Comparison of ENCODE assay signal across 8 cellular contexts in the genomic region with DNA sequence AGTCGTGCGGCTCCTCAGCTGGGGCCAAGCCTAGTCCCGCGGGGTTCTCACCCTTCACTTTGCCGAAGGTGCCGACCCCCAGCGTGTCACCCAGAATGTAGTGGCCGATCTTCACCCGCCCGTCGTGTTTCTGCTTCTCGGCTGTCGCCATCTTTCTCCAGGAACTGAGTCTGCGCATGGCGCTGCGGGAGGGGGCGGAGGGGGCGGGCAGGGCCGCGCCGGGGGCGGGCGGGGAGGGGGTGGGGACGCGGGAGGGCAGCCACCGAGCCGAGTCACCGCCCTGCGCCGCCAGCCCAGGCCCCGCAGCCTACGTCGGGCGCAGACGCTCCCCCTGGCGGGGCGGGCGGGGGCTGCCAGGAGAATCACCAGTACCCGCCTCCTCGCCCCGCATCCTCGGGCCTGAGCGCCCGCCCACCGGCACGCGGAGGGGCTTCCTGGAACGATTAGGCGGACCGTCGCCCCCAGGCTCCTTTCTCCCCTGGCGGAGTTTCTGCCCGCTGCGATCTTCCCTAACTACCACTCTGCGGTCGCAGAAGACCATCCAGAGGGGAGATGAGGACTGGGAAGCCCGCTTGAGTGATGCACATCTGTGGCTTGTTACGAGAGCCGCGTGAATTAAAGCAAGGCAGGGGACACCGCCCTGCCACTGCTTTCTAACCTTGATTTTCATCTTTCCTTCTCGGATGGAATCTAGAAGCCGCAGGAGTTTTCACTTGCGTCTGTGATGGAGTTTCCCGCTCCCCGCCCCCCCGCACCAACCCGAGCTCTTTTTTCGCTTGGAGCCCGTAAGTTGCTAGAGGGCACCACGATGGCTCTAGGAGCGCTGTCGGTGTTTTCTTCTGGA. TPM values are rescaled to one million over a fixed set of nuclear protein-coding genes. Genes with fewer than 3 reads are reported as not detected.
DNase-seq lines count a peak whose midpoint lies in the region; ATAC-seq, FAIRE-seq and TF ChIP-seq lines count a peak whose summit lies in the region.

A gene (minus strand): TSS at position 363 of the 844 bp plus-strand sequence. CDS start 185 bp downstream, at position 178.

- DNase-seq in BJ (ENCODE audit: low read depth), result no peak
- DNase-seq in GM19239 (ENCODE audit: insufficient read length, low spot score), result peak; percentile 93
- DNase-seq in NCI-H510A (lab: John Stamatoyannopoulos, UW), result peak; percentile 91
- DNase-seq in activated CD4-positive, alpha-beta T cell treated with anti-CD3 and anti-CD28 coated beads for 1 hour, result peak; percentile 86
- DNase-seq in cerebellar nuclear complex (lab: John Stamatoyannopoulos, UW), result peak; percentile 39 to 55
- DNase-seq in kidney epithelial cell (ENCODE audit: low read depth), result peak; percentile 12
- DNase-seq in stimulated activated CD4-positive, alpha-beta T cell treated with anti-CD3 and anti-CD28 coated beads, Interleukin-15, amount 100 ng/mL, for 48 hours (ENCODE audit: low read depth in 2 of 2), result peak; percentile 64 to 81

- POLR2A ChIA-PET in BJ (lab: Charles Lee), result interaction anchor here (0.6 kb wide), 3 partner anchors 9 to 33 kb away, joined by 3 to 6 read pairs (median 5); no protein-coding TSS in a partner anchor

- TF ChIP-seq CTCF in BJ (IDR thresholded peaks at IDR 0.05; ENCODE audit: insufficient read depth, low read depth, low read length), result peak; percentile 59
- peak; percentile 44 for TF ChIP-seq CTCF in kidney epithelial cell (IDR thresholded peaks at IDR 0.05; ENCODE audit: insufficient read depth, low read length, poor library complexity, severe bottlenecking)

- peak; percentile 94 for ATAC-seq in HG03442 (IDR thresholded peaks at IDR 0.05; ENCODE audit: unreplicated experiment)

- FAIRE-seq in GM19239 (lab: Jason Lieb, UNC), result peak; percentile 73

- H3K27me3 ChIP-seq in BJ (ENCODE audit: control insufficient read depth, insufficient read depth, low read length), result no peaks in the 10 kb centered on the region
- H3K27me3 ChIP-seq in kidney epithelial cell (ENCODE audit: control insufficient read depth, insufficient read depth, low read length), result no peaks in the 10 kb centered on the region

- H3K36me3 ChIP-seq in BJ (ENCODE audit: control insufficient read depth, insufficient read depth, low read length) (no peaks in the 10 kb centered on the region), kidney epithelial cell (ENCODE audit: control insufficient read depth, insufficient read depth, low read length) (no peaks in the 10 kb centered on the region)

- CTCF ChIA-PET in BJ (lab: Yijun Ruan, JAX), result interaction anchor here (0.6 to 1.1 kb wide), 8 partner anchors 9 to 232 kb away, joined by 3 read pairs; a partner anchor contains a TSS

- H3K4me3 ChIP-seq in BJ (ENCODE audit: low read depth, low read length) (peak within 1 kb of the TSS; percentile 67), kidney epithelial cell (ENCODE audit: low read depth, low read length) (peak within 1 kb of the TSS; percentile 99)

RNA-seq across cellular contexts. Expression of the gene that starts here (rescaled TPM):
- 28.9 and 59.8 TPM in 2 replicates for polyA plus RNA-seq in BJ (2011; rRNA removed)
- 16.0 and 19.3 TPM in 2 replicates for polyA minus RNA-seq in BJ (2011; rRNA and poly(A)+ RNA removed)
- total RNA-seq in kidney epithelial cell, result 46.6 and 55.2 TPM in 2 replicates
